ENCODE assay signal across 1 cellular context in the genomic region with DNA sequence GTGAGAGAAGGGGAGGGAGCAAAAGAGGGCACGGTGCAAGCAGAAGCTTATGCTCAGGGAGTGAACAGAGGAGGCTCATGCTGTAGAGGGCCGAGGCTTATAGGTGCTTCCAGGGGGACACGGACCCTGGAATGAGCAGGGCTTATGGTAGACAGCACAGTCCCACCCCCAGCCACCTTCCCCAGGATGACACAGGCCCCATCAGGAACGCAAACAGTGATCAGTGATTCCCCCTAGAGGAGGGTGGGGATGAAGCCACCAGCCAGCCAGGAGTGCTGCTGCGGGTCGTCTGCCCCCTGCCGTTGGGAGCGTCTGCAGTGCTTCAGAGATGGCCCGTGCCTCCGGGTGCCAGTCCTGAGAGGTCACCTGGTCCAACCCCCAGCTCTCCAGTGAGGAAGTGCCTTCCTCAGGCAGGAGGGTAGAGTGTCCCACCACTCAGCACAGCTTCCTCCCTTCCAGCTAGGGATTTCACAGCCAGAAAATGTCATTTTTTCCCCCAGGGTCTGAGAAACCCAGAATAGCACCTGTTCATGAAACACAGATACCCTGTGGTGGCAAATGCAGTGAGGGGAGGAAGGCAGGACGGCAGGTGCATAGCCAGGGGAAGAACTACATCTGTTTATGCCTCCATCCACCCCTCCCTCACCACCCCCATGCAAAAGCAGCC.
TF ChIP-seq lines count a peak whose summit lies in the region.

No MANE protein-coding gene starts in this region.

TF ChIP-seq in HepG2, 621 proteins besides CTCF, POLR2A, EP300 and RAD21 (continued from another document and continues in another):
- TF ChIP-seq, protein P1, sequence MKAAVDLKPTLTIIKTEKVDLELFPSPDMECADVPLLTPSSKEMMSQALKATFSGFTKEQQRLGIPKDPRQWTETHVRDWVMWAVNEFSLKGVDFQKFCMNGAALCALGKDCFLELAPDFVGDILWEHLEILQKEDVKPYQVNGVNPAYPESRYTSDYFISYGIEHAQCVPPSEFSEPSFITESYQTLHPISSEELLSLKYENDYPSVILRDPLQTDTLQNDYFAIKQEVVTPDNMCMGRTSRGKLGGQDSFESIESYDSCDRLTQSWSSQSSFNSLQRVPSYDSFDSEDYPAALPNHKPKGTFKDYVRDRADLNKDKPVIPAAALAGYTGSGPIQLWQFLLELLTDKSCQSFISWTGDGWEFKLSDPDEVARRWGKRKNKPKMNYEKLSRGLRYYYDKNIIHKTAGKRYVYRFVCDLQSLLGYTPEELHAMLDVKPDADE (CRISPR knock-in tag; IDR thresholded peaks at IDR 0.05), result no peak
- no peak for TF ChIP-seq ZFP62 (CRISPR knock-in tag; IDR thresholded peaks at IDR 0.05)
- no peak for TF ChIP-seq SETDB1 (CRISPR knock-in tag; IDR thresholded peaks at IDR 0.05; ENCODE audit: borderline replicate concordance)
- no peak for TF ChIP-seq ZNF75D (CRISPR knock-in tag; IDR thresholded peaks at IDR 0.05; ENCODE audit: borderline replicate concordance)
- no peak for TF ChIP-seq DNMT3B (CRISPR knock-in tag; conservative IDR thresholded peaks at IDR 0.05)
- TF ChIP-seq IRX3 (CRISPR knock-in tag; IDR thresholded peaks at IDR 0.05; ENCODE audit: borderline replicate concordance, low read depth), result no peak
- no peak for TF ChIP-seq ZNF44 (CRISPR knock-in tag; IDR thresholded peaks at IDR 0.05)
- no peak for TF ChIP-seq ZNF7 (CRISPR knock-in tag; IDR thresholded peaks at IDR 0.05)
- TF ChIP-seq, protein P2, sequence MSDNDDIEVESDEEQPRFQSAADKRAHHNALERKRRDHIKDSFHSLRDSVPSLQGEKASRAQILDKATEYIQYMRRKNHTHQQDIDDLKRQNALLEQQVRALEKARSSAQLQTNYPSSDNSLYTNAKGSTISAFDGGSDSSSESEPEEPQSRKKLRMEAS (IDR thresholded peaks at IDR 0.05), result no peak
- TF ChIP-seq ZNF124 (CRISPR knock-in tag; IDR thresholded peaks at IDR 0.05), result no peak
- TF ChIP-seq, protein P3, sequence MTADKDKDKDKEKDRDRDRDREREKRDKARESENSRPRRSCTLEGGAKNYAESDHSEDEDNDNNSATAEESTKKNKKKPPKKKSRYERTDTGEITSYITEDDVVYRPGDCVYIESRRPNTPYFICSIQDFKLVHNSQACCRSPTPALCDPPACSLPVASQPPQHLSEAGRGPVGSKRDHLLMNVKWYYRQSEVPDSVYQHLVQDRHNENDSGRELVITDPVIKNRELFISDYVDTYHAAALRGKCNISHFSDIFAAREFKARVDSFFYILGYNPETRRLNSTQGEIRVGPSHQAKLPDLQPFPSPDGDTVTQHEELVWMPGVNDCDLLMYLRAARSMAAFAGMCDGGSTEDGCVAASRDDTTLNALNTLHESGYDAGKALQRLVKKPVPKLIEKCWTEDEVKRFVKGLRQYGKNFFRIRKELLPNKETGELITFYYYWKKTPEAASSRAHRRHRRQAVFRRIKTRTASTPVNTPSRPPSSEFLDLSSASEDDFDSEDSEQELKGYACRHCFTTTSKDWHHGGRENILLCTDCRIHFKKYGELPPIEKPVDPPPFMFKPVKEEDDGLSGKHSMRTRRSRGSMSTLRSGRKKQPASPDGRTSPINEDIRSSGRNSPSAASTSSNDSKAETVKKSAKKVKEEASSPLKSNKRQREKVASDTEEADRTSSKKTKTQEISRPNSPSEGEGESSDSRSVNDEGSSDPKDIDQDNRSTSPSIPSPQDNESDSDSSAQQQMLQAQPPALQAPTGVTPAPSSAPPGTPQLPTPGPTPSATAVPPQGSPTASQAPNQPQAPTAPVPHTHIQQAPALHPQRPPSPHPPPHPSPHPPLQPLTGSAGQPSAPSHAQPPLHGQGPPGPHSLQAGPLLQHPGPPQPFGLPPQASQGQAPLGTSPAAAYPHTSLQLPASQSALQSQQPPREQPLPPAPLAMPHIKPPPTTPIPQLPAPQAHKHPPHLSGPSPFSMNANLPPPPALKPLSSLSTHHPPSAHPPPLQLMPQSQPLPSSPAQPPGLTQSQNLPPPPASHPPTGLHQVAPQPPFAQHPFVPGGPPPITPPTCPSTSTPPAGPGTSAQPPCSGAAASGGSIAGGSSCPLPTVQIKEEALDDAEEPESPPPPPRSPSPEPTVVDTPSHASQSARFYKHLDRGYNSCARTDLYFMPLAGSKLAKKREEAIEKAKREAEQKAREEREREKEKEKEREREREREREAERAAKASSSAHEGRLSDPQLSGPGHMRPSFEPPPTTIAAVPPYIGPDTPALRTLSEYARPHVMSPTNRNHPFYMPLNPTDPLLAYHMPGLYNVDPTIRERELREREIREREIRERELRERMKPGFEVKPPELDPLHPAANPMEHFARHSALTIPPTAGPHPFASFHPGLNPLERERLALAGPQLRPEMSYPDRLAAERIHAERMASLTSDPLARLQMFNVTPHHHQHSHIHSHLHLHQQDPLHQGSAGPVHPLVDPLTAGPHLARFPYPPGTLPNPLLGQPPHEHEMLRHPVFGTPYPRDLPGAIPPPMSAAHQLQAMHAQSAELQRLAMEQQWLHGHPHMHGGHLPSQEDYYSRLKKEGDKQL (CRISPR knock-in tag; IDR thresholded peaks at IDR 0.05; ENCODE audit: low read depth), result no peak
- TF ChIP-seq, protein P4, sequence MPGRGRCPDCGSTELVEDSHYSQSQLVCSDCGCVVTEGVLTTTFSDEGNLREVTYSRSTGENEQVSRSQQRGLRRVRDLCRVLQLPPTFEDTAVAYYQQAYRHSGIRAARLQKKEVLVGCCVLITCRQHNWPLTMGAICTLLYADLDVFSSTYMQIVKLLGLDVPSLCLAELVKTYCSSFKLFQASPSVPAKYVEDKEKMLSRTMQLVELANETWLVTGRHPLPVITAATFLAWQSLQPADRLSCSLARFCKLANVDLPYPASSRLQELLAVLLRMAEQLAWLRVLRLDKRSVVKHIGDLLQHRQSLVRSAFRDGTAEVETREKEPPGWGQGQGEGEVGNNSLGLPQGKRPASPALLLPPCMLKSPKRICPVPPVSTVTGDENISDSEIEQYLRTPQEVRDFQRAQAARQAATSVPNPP (CRISPR knock-in tag; IDR thresholded peaks at IDR 0.05), result no peak
- no peak for TF ChIP-seq KLF11 (CRISPR knock-in tag; IDR thresholded peaks at IDR 0.05)
- no peak for TF ChIP-seq AGO1 (IDR thresholded peaks at IDR 0.05; ENCODE audit: low read depth, low read length, poor library complexity, severe bottlenecking)
- no peak for TF ChIP-seq HHEX (CRISPR knock-in tag; IDR thresholded peaks at IDR 0.05)
- no peak for TF ChIP-seq KDM6A (CRISPR knock-in tag; IDR thresholded peaks at IDR 0.05; ENCODE audit: low read depth)
- no peak for TF ChIP-seq SSRP1 (CRISPR knock-in tag; IDR thresholded peaks at IDR 0.05)
- 0 out of 2 replicates have a peak, but pooled peaks have one; percentile 61 for TF ChIP-seq TSC22D2 (CRISPR knock-in tag; IDR thresholded peaks at IDR 0.05; ENCODE audit: borderline replicate concordance)
- TF ChIP-seq FOSL1 (CRISPR knock-in tag; IDR thresholded peaks at IDR 0.05; ENCODE audit: borderline replicate concordance), result no peak
- no peak for TF ChIP-seq SNAI1 (CRISPR knock-in tag; IDR thresholded peaks at IDR 0.05; ENCODE audit: borderline replicate concordance)
- TF ChIP-seq ZNF629 (CRISPR knock-in tag; conservative IDR thresholded peaks at IDR 0.05), result no peak
- no peak for TF ChIP-seq YEATS2 (CRISPR knock-in tag; IDR thresholded peaks at IDR 0.05; ENCODE audit: borderline replicate concordance)
- no peak for TF ChIP-seq ZMYM3 (CRISPR knock-in tag; IDR thresholded peaks at IDR 0.05)
- TF ChIP-seq, protein P5, sequence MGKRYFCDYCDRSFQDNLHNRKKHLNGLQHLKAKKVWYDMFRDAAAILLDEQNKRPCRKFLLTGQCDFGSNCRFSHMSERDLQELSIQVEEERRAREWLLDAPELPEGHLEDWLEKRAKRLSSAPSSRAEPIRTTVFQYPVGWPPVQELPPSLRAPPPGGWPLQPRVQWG (CRISPR knock-in tag; IDR thresholded peaks at IDR 0.05; ENCODE audit: borderline replicate concordance, low read depth), result no peak
- TF ChIP-seq, protein P6, sequence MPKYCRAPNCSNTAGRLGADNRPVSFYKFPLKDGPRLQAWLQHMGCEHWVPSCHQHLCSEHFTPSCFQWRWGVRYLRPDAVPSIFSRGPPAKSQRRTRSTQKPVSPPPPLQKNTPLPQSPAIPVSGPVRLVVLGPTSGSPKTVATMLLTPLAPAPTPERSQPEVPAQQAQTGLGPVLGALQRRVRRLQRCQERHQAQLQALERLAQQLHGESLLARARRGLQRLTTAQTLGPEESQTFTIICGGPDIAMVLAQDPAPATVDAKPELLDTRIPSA (CRISPR knock-in tag; IDR thresholded peaks at IDR 0.05; ENCODE audit: borderline replicate concordance), result no peak
- TF ChIP-seq ZKSCAN1 (IDR thresholded peaks at IDR 0.05; ENCODE audit: low read length), result no peak
- TF ChIP-seq, protein P7, sequence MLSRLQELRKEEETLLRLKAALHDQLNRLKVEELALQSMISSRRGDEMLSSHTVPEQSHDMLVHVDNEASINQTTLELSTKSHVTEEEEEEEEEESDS (CRISPR knock-in tag; IDR thresholded peaks at IDR 0.05; ENCODE audit: borderline replicate concordance), result no peak
- TF ChIP-seq, protein P8, sequence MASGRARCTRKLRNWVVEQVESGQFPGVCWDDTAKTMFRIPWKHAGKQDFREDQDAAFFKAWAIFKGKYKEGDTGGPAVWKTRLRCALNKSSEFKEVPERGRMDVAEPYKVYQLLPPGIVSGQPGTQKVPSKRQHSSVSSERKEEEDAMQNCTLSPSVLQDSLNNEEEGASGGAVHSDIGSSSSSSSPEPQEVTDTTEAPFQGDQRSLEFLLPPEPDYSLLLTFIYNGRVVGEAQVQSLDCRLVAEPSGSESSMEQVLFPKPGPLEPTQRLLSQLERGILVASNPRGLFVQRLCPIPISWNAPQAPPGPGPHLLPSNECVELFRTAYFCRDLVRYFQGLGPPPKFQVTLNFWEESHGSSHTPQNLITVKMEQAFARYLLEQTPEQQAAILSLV (CRISPR knock-in tag; IDR thresholded peaks at IDR 0.05; ENCODE audit: borderline replicate concordance), result no peak
- TF ChIP-seq SALL1 (CRISPR knock-in tag; IDR thresholded peaks at IDR 0.05), result peak; percentile 40; the same call in 1 of the 2 replicates
- TF ChIP-seq ISL2 (CRISPR knock-in tag; IDR thresholded peaks at IDR 0.05), result peak; percentile 55; the same call in 1 of the 2 replicates
- no peak for TF ChIP-seq SRSF4 (IDR thresholded peaks at IDR 0.05; ENCODE audit: low read depth, low read length, poor library complexity, severe bottlenecking)
- TF ChIP-seq ATAD3A (CRISPR knock-in tag; IDR thresholded peaks at IDR 0.05), result no peak
- no peak for TF ChIP-seq ZNF720 (CRISPR knock-in tag; IDR thresholded peaks at IDR 0.05)
- no peak for TF ChIP-seq CCAR2 (optimal IDR thresholded peaks at IDR 0.05; ENCODE audit: low read depth, low read length)
- no peak for TF ChIP-seq ZNF878 (CRISPR knock-in tag; IDR thresholded peaks at IDR 0.05)
- TF ChIP-seq, protein P9, sequence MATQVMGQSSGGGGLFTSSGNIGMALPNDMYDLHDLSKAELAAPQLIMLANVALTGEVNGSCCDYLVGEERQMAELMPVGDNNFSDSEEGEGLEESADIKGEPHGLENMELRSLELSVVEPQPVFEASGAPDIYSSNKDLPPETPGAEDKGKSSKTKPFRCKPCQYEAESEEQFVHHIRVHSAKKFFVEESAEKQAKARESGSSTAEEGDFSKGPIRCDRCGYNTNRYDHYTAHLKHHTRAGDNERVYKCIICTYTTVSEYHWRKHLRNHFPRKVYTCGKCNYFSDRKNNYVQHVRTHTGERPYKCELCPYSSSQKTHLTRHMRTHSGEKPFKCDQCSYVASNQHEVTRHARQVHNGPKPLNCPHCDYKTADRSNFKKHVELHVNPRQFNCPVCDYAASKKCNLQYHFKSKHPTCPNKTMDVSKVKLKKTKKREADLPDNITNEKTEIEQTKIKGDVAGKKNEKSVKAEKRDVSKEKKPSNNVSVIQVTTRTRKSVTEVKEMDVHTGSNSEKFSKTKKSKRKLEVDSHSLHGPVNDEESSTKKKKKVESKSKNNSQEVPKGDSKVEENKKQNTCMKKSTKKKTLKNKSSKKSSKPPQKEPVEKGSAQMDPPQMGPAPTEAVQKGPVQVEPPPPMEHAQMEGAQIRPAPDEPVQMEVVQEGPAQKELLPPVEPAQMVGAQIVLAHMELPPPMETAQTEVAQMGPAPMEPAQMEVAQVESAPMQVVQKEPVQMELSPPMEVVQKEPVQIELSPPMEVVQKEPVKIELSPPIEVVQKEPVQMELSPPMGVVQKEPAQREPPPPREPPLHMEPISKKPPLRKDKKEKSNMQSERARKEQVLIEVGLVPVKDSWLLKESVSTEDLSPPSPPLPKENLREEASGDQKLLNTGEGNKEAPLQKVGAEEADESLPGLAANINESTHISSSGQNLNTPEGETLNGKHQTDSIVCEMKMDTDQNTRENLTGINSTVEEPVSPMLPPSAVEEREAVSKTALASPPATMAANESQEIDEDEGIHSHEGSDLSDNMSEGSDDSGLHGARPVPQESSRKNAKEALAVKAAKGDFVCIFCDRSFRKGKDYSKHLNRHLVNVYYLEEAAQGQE (IDR thresholded peaks at IDR 0.05; ENCODE audit: borderline replicate concordance in 1 of 2, low read depth in 1 of 2, low read length in 2 of 2), result peak in 1 of 2 experiments; percentile 44; a peak in 1 of 4 replicates
- TF ChIP-seq ZIK1 (CRISPR knock-in tag; IDR thresholded peaks at IDR 0.05; ENCODE audit: borderline replicate concordance, low read depth), result no peak
- no peak for TF ChIP-seq PAWR (CRISPR knock-in tag; IDR thresholded peaks at IDR 0.05; ENCODE audit: borderline replicate concordance)
- TF ChIP-seq ZNF616 (CRISPR knock-in tag; IDR thresholded peaks at IDR 0.05; ENCODE audit: low read depth), result 0 out of 2 replicates have a peak, but pooled peaks have one; percentile 41
